Comparison of ENCODE assay signal across 30 cellular contexts in the genomic region with DNA sequence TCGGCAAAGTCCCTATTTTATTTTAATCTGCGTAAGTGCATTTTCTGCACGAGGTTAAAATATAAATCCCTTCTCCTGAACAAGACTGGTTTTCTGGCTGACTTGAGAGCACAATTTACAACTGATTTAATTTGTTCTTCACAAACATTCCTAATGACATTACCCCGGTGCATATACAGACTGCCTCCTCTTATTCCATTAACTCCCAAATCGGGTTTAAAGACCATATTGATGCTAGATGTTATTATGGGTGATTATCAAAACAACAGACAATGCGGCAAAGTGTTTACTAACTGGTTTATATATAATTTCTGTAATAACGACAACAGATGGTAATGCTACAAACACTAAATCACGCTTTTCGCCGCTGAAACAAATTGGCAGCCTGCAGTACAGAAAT.
"Had no signal": no experiment of that assay in that cellular context is flagged by ENCODE, and none has a peak within 500 bp of the region (broad histone marks: within the 10 kb centered on the region; RNA-seq: fewer than 3 reads in every experiment).

No MANE protein-coding gene starts in this region.

- H3K4me2 ChIP-seq: hepatocyte had no signal

- H3K79me2 ChIP-seq: hepatocyte had no signal

- H3K4me3 ChIP-seq: coronary artery, dorsolateral prefrontal cortex, esophagus squamous epithelium, gastroesophageal sphincter, heart right ventricle, hepatocyte had no signal

- H3K4me1 ChIP-seq: gastroesophageal sphincter, heart right ventricle had no signal

- ATAC-seq: activated CD4-positive, CD25-positive, alpha-beta regulatory T cell treated with anti-CD3 and anti-CD28 coated beads, Interleukin-2, amount 50 U/mL, for 24 hours; activated CD8-positive, alpha-beta T cell treated with anti-CD3 and anti-CD28 coated beads for 36 hours; activated T-cell treated with anti-CD3 and anti-CD28 coated beads, Interleukin-2, amount 50 U/mL, for 4 hours; activated T-helper 17 cell treated with anti-CD3 and anti-CD28 coated beads, Interleukin-2, amount 50 U/mL, for 72 hours; gastroesophageal sphincter; heart right ventricle had no signal

- H3K9me3 Mint-ChIP-seq: activated B cell treated with CpG ODN at 0.5 μM for 24 hours; activated CD8-positive, alpha-beta T cell treated with anti-CD3 and anti-CD28 coated beads for 36 hours; activated T-cell treated with anti-CD3 and anti-CD28 coated beads, Interleukin-2, amount 50 U/mL, for 4 hours; activated T-helper 17 cell treated with anti-CD3 and anti-CD28 coated beads, Interleukin-2, amount 50 U/mL, for 72 hours; central memory CD8-positive, alpha-beta T cell; dendritic cell treated with granulocyte-macrophage colony-stimulating factor and Interleukin-4, amounts not matched to agents 40 ng/mL and 50 ng/mL, for 4 days; T-helper 2 cell treated with Interferon-gamma antibody and Interleukin-4, amounts not matched to agents 5 μg/mL and 100 μg/mL, for 36 hours had no signal

- H3K36me3 ChIP-seq: brain microvascular endothelial cell, esophagus squamous epithelium, gastroesophageal sphincter, heart right ventricle, WERI-Rb-1 had no signal

- DNase-seq: activated B cell treated with CpG ODN at 0.5 μM for 24 hours; activated CD4-positive, alpha-beta T cell treated with anti-CD3 and anti-CD28 coated beads for 48 hours; activated CD4-positive, alpha-beta T cell treated with anti-CD3 and anti-CD28 coated beads, Interleukin-2, amount 50 U/mL, for 1 hour; activated CD4-positive, alpha-beta T cell treated with anti-CD3 and anti-CD28 coated beads, Interleukin-2, amount 50 U/mL, for 48 hours; activated CD8-positive, alpha-beta memory T cell treated with anti-CD3 and anti-CD28 coated beads for 24 hours; activated CD8-positive, alpha-beta T cell treated with anti-CD3 and anti-CD28 coated beads for 36 hours; activated effector memory CD4-positive, alpha-beta T cell treated with Interleukin-2 at 50 U/mL for 16 hours; activated gamma-delta T cell treated with Interleukin-2 at 50 U/mL for 16 hours; activated naive CD4-positive, alpha-beta T cell treated with anti-CD3 and anti-CD28 coated beads, Interleukin-2, amount 50 U/mL, for 16 hours; activated naive CD4-positive, alpha-beta T cell treated with Interleukin-2 at 50 U/mL for 16 hours; activated T-cell treated with anti-CD3 and anti-CD28 coated beads, Interleukin-2, amount 50 U/mL, for 4 hours; amniotic stem cell; anterior cingulate cortex; brain microvascular endothelial cell; dorsolateral prefrontal cortex; effector memory CD4-positive, alpha-beta T cell; esophagus squamous epithelium; foreskin melanocyte; heart right ventricle; T1000; WERI-Rb-1 had no signal

- H3K27ac Mint-ChIP-seq: activated B cell treated with CpG ODN at 0.5 μM for 24 hours; activated CD8-positive, alpha-beta T cell treated with anti-CD3 and anti-CD28 coated beads for 36 hours; activated naive CD8-positive, alpha-beta T cell; activated T-helper 17 cell treated with anti-CD3 and anti-CD28 coated beads, Interleukin-2, amount 50 U/mL, for 72 hours; dendritic cell treated with granulocyte-macrophage colony-stimulating factor and Interleukin-4, amounts not matched to agents 40 ng/mL and 50 ng/mL, for 4 days; T-helper 2 cell treated with Interferon-gamma antibody and Interleukin-4, amounts not matched to agents 5 μg/mL and 100 μg/mL, for 36 hours had no signal

- H3K27ac ChIP-seq: brain microvascular endothelial cell, coronary artery, dorsolateral prefrontal cortex, esophagus squamous epithelium, gastroesophageal sphincter, heart right ventricle, hepatocyte, WERI-Rb-1 had no signal

- H3K4me3 Mint-ChIP-seq: activated B cell treated with CpG ODN at 0.5 μM for 24 hours; activated CD8-positive, alpha-beta T cell treated with anti-CD3 and anti-CD28 coated beads for 36 hours; activated naive CD8-positive, alpha-beta T cell; activated T-cell treated with anti-CD3 and anti-CD28 coated beads, Interleukin-2, amount 50 U/mL, for 4 hours; activated T-helper 17 cell treated with anti-CD3 and anti-CD28 coated beads, Interleukin-2, amount 50 U/mL, for 72 hours; central memory CD8-positive, alpha-beta T cell; dendritic cell treated with granulocyte-macrophage colony-stimulating factor and Interleukin-4, amounts not matched to agents 40 ng/mL and 50 ng/mL, for 4 days; T-helper 2 cell treated with Interferon-gamma antibody and Interleukin-4, amounts not matched to agents 5 μg/mL and 100 μg/mL, for 36 hours had no signal

- H2AFZ ChIP-seq: hepatocyte had no signal

- H3K36me3 Mint-ChIP-seq: activated naive CD8-positive, alpha-beta T cell had no signal

- H3K9me3 ChIP-seq: esophagus squamous epithelium, gastroesophageal sphincter, heart right ventricle had no signal

- H3K27me3 Mint-ChIP-seq: activated naive CD8-positive, alpha-beta T cell; activated T-helper 17 cell treated with anti-CD3 and anti-CD28 coated beads, Interleukin-2, amount 50 U/mL, for 72 hours had no signal

- H3K4me1 Mint-ChIP-seq: activated B cell treated with CpG ODN at 0.5 μM for 24 hours; activated T-helper 17 cell treated with anti-CD3 and anti-CD28 coated beads, Interleukin-2, amount 50 U/mL, for 72 hours; central memory CD8-positive, alpha-beta T cell had no signal

- H3K27me3 ChIP-seq: brain microvascular endothelial cell, esophagus squamous epithelium, gastroesophageal sphincter, heart right ventricle, hepatocyte had no signal
